In the genomic region with DNA sequence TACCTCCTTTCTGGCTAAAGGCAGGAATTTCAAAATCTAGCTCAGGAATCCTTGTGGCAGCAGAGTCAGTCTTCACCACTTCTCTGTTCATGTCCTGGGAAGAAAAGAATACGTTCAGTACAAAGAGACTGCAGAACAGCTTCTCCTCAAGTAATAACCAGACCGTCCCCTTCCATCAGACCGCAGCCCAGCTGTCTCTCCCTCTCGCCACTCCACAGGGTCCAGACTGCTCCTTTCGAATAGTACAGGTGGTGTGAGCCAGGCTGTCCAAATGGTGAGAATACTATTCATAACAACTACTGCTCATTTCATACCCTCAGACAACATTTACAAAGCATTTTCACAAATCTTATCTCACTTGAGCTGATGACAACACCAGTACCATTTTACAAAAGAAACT, we compare ENCODE assay signal across 10 cellular contexts. TPM values are rescaled to one million over a fixed set of nuclear protein-coding genes. Genes with fewer than 3 reads are reported as not detected.
A peak's percentile ranks its signal among the peaks of the same experiment; 100 is the strongest.
DNase-seq lines count a peak whose midpoint lies in the region; ATAC-seq and TF ChIP-seq lines count a peak whose summit lies in the region.
"Had no signal": no experiment of that assay in that cellular context is flagged by ENCODE, and none has a peak within 500 bp of the region (broad histone marks: within the 10 kb centered on the region; RNA-seq: fewer than 3 reads in every experiment).

No MANE protein-coding gene starts in this region.

- 65 to 72% methylated on average over 5 of the region's 5 CpGs for WGBS in lung, 2 donors
- 65 to 68% methylated on average over 5 of the region's 5 CpGs for WGBS in upper lobe of left lung, 2 donors

- peaks cover 24 to 31% of the 10 kb centered on the region in 2 donors for H3K36me3 ChIP-seq in lung (ENCODE audit: control insufficient read depth in 2 of 2, insufficient read depth in 2 of 2, low read length in 2 of 2)
- peaks cover 31 to 49% (median 43%) of the 10 kb centered on the region in 4 donors for H3K36me3 ChIP-seq in upper lobe of left lung

- peak overlapping the region; percentile 94 for H3K4me3 Mint-ChIP-seq in activated naive CD4-positive, alpha-beta T cell treated with anti-CD3 and anti-CD28 coated beads, Interleukin-2, amount 10 ng/mL, durations not matched to agents 7 days and 5 days

- TF ChIP-seq EP300 in upper lobe of left lung (IDR thresholded peaks at IDR 0.05), result no peak

- no peaks in the 10 kb centered on the region for H3K27me3 ChIP-seq in lung (ENCODE audit: control insufficient read depth, insufficient read depth)
- H3K27me3 ChIP-seq in upper lobe of left lung, result no peaks in the 10 kb centered on the region

- peaks cover 32% of the 10 kb centered on the region for H3K27me3 Mint-ChIP-seq in activated naive CD4-positive, alpha-beta T cell treated with anti-CD3 and anti-CD28 coated beads, Interleukin-2, amount 10 ng/mL, durations not matched to agents 7 days and 5 days

- H3K9me3 Mint-ChIP-seq in activated naive CD4-positive, alpha-beta T cell treated with anti-CD3 and anti-CD28 coated beads, Interleukin-2, amount 10 ng/mL, durations not matched to agents 7 days and 5 days, result no peaks in the 10 kb centered on the region

- no peak for DNase-seq in activated naive CD4-positive, alpha-beta T cell treated with anti-CD3 and anti-CD28 coated beads, Interleukin-2, amount 10 ng/mL, durations not matched to agents 7 days and 5 days
- DNase-seq in activated naive CD4-positive, alpha-beta T cell treated with Interleukin-2 at 50 U/mL for 16 hours, result no peak
- DNase-seq in astrocyte of the spinal cord (ENCODE audit: low read depth, low spot score) (no peak), lung (ENCODE audit: low spot score) (no peak), upper lobe of left lung (no peak), NCI-H345 treated with DMSO at 0.1 percent for 48 hours (lab: John Stamatoyannopoulos, UW; ENCODE audit: unreplicated experiment) (no peak), KBM-7 (no peak), GM13977 (ENCODE audit: low spot score) (no peak)
- DNase-seq: MV-4-11 had no signal

- peaks cover 48% of the 10 kb centered on the region for H3K36me3 Mint-ChIP-seq in activated naive CD4-positive, alpha-beta T cell treated with anti-CD3 and anti-CD28 coated beads, Interleukin-2, amount 10 ng/mL, durations not matched to agents 7 days and 5 days

- no peak for TF ChIP-seq CTCF in astrocyte of the spinal cord (IDR thresholded peaks at IDR 0.05; ENCODE audit: low read depth, low read length)
- TF ChIP-seq CTCF in lung (IDR thresholded peaks at IDR 0.05; ENCODE audit: control extremely low read depth, extremely low read depth), result no peak
- TF ChIP-seq CTCF in upper lobe of left lung (IDR thresholded peaks at IDR 0.05), result no peak
- no peak for TF ChIP-seq CTCF in GM13977 (IDR thresholded peaks at IDR 0.05; ENCODE audit: extremely low read depth, insufficient read depth, missing control alignments)

- no peak for TF ChIP-seq POLR2A in upper lobe of left lung (IDR thresholded peaks at IDR 0.05)

- ATAC-seq in lung (ENCODE audit: insufficient read depth, low FRiP score) (no peak), upper lobe of left lung (ENCODE audit: low FRiP score in 2 of 2) (no peak)

- H3K4me1 Mint-ChIP-seq in activated naive CD4-positive, alpha-beta T cell treated with anti-CD3 and anti-CD28 coated beads, Interleukin-2, amount 10 ng/mL, durations not matched to agents 7 days and 5 days, result peaks cover 46% of the 10 kb centered on the region

- H3K9me3 ChIP-seq in lung (ENCODE audit: control insufficient read depth in 2 of 2, insufficient read depth in 1 of 2, low read length in 1 of 2), result no peaks in the 10 kb centered on the region
- H3K9me3 ChIP-seq in upper lobe of left lung, result no peaks in the 10 kb centered on the region

- H3K4me1 ChIP-seq in lung (ENCODE audit: control insufficient read depth in 2 of 2, insufficient read depth in 2 of 2, low read length in 2 of 2) (peaks cover 5 to 9% of the 10 kb centered on the region in 2 donors), upper lobe of left lung (peaks cover 17 to 40% (median 23%) of the 10 kb centered on the region in 4 donors)

- CTCF ChIA-PET in activated naive CD4-positive, alpha-beta T cell treated with anti-CD3 and anti-CD28 coated beads, Interleukin-2, amount 10 ng/mL, durations not matched to agents 7 days and 5 days (lab: Charles Lee), result interaction anchor here (0.9 to 6.3 kb wide), 9 partner anchors 10 to 394 kb away, joined by 3 to 139 read pairs (median 4); partner anchors contain the start of genes APOA1 and BUD13

- H3K4me3 ChIP-seq in astrocyte of the spinal cord (ENCODE audit: low read depth, low read length) (peak overlapping the region; percentile 80), lung (peak overlapping the region; percentile 82), upper lobe of left lung (peak overlapping the region; percentile 79 to 99 (median 97))

- peak overlapping the region; percentile 89 for H3K27ac Mint-ChIP-seq in activated naive CD4-positive, alpha-beta T cell treated with anti-CD3 and anti-CD28 coated beads, Interleukin-2, amount 10 ng/mL, durations not matched to agents 7 days and 5 days

- in situ Hi-C loops in astrocyte of the spinal cord (cut with HindIII; ENCODE audit: low sequenced_read_pairs) (no loop called here), KBM-7 (cut with MboI; ENCODE audit: low pct_unique_long_range_greater_than_20kb, low sequenced_read_pairs) (no loop called here), GM13977 (cut with MboI; ENCODE audit: low pct_unique_long_range_greater_than_20kb, low sequenced_read_pairs, unreplicated experiment) (loop anchor here (25.0 kb wide), 1 partner anchor 325 kb away; no protein-coding TSS in a partner anchor)

- H3K27ac ChIP-seq in lung (ENCODE audit: low read depth in 1 of 2, low read length in 1 of 2), result no peak overlapping the region
- H3K27ac ChIP-seq in upper lobe of left lung, result peak overlapping the region in 2 of 4 donors; percentile 92 to 95

RNA-seq across cellular contexts. Expression of gene ZPR1, which starts 0.9 kb away (rescaled TPM):
- total RNA-seq in lung (10 to 100 TPM; 33.3 to 50.9 TPM), upper lobe of left lung (10 to 100 TPM; 17.6 to 56.1 (median 34.4) TPM)
- polyA plus RNA-seq in lung, result 10 to 100 TPM; 19.4 to 35.8 TPM

RNA-seq across cellular contexts. Expression of gene APOA5, which starts 4.7 kb away (rescaled TPM):
- under 1 TPM in 1 of 2 donors, not detected in 1; 0.77 TPM for total RNA-seq in lung
- under 1 TPM; 0.22 to 0.31 TPM for polyA plus RNA-seq in lung
- total RNA-seq in upper lobe of left lung, result under 1 TPM in 2 of 6 donors, not detected in 4; 0.20 to 0.57 TPM
- total RNA-seq: cerebellum had no signal

RNA-seq across cellular contexts. Expression of gene BUD13, which starts 14.2 kb away (rescaled TPM):
- 10 to 100 TPM; 12.8 to 14.9 TPM for total RNA-seq in lung
- polyA plus RNA-seq in lung, result 10 to 100 TPM; 10.0 to 13.9 TPM
- 10 to 100 TPM; 12.1 to 18.9 (median 17.0) TPM for total RNA-seq in upper lobe of left lung

RNA-seq across cellular contexts. Expression of gene APOA4, which starts 36.1 kb away (rescaled TPM):
- not detected for total RNA-seq in lung
- under 1 TPM in 1 of 2 donors, not detected in 1; 0.06 TPM for polyA plus RNA-seq in lung
- total RNA-seq in upper lobe of left lung, result not detected

RNA-seq across cellular contexts. Expression of gene APOC3, which starts 42.7 kb away (rescaled TPM):
- 1 to 10 TPM in 1 of 2 donors, not detected in 1; 2.3 TPM for total RNA-seq in lung
- polyA plus RNA-seq in lung, result under 1 TPM in 1 of 2 donors, not detected in 1; 0.14 TPM
- 1 to 10 TPM in 2 of 6 donors, not detected in 4; 3.7 to 4.4 TPM for total RNA-seq in upper lobe of left lung
- total RNA-seq: cerebellum had no signal
